Comparison of ENCODE assay signal across 34 cellular contexts in genomic region chrX:74277846-74278245, GRCh38. TPM values are rescaled to one million over a fixed set of nuclear protein-coding genes. Genes with fewer than 3 reads are reported as not detected.
"Had no signal": no experiment of that assay in that cellular context is flagged by ENCODE, and none has a peak within 500 bp of the region (broad histone marks: within the 10 kb centered on the region; RNA-seq: fewer than 3 reads in every experiment).

No MANE protein-coding gene starts in this region.

- ATAC-seq: natural killer cell; right lobe of liver; stimulated activated naive B cell treated with anti-CD40 and anti-IgM and Interleukin-4, amounts not matched to agents 10 μg/mL and 1 μg/mL and 100 μg/mL, for 72 hours; stimulated activated naive CD8-positive, alpha-beta T cell treated with anti-CD3 and anti-CD28 coated beads, Interleukin-15, Interleukin-2, amounts not matched to agents 100 U/mL and 50 U/mL, for 24 hours had no signal

- H3K4me3 Mint-ChIP-seq: mesothelial cell of epicardium; naive B cell; natural killer cell; nephron progenitor cell; neural progenitor cell; stimulated activated naive B cell treated with anti-CD40 and anti-IgM and Interleukin-4, amounts not matched to agents 10 μg/mL and 1 μg/mL and 100 μg/mL, for 72 hours had no signal

- H3K4me1 ChIP-seq: neural progenitor cell, right atrium auricular region, right lobe of liver, testis, transverse colon, upper lobe of left lung had no signal

- H3K9ac ChIP-seq: neural progenitor cell, parathyroid adenoma had no signal

- H3K9me3 ChIP-seq: left ventricle myocardium inferior, neutrophil, right atrium auricular region, right lobe of liver, stomach, testis, thyroid gland, transverse colon, upper lobe of left lung, vagina had no signal

- H2AFZ ChIP-seq: neural progenitor cell, parathyroid adenoma had no signal

- H3K27ac ChIP-seq: left ventricle myocardium inferior, neural progenitor cell, neutrophil, parathyroid adenoma, right atrium auricular region, right lobe of liver, stomach, testis, thyroid gland, transverse colon, upper lobe of left lung, vagina had no signal

- H3K27me3 Mint-ChIP-seq: naive B cell had no signal

- H3K4me2 ChIP-seq: neural progenitor cell, smooth muscle cell had no signal

- H3K27me3 ChIP-seq: neural progenitor cell, neutrophil, right atrium auricular region, right lobe of liver, stomach, testis, thyroid gland, transverse colon, upper lobe of left lung, vagina had no signal

- H3K4me1 Mint-ChIP-seq: mesothelial cell of epicardium, natural killer cell, nephron progenitor cell, neural progenitor cell had no signal

- DNase-seq: islet precursor cell; left ventricle myocardium inferior; mesendoderm; naive B cell; natural killer cell; nephron progenitor cell; occipital lobe; right lobe of liver; stimulated activated CD4-positive, alpha-beta T cell treated with anti-CD3 and anti-CD28 coated beads, Interleukin-2, amount 100 ng/mL, for 24 hours; stimulated activated CD4-positive, alpha-beta T cell treated with anti-CD3 and anti-CD28 coated beads, Interleukin-4, amount 100 ng/mL, for 1 hour; stimulated activated naive B cell treated with anti-CD40 and anti-IgM and Interleukin-4, amounts not matched to agents 10 μg/mL and 1 μg/mL and 100 μg/mL, for 72 hours; stimulated activated naive CD8-positive, alpha-beta T cell treated with anti-CD3 and anti-CD28 coated beads, Interleukin-15, Interleukin-2, amounts not matched to agents 100 U/mL and 50 U/mL, for 24 hours; stomach; testis; thyroid gland; transverse colon; upper lobe of left lung had no signal

- H3K36me3 ChIP-seq: transverse colon had no signal

- H3K27ac Mint-ChIP-seq: mesothelial cell of epicardium; naive B cell; natural killer cell; nephron progenitor cell; neural progenitor cell; stimulated activated naive B cell treated with anti-CD40 and anti-IgM and Interleukin-4, amounts not matched to agents 10 μg/mL and 1 μg/mL and 100 μg/mL, for 72 hours had no signal

- H3K9me3 Mint-ChIP-seq: mesothelial cell of epicardium; natural killer cell; nephron progenitor cell; neural progenitor cell; stimulated activated naive B cell treated with anti-CD40 and anti-IgM and Interleukin-4, amounts not matched to agents 10 μg/mL and 1 μg/mL and 100 μg/mL, for 72 hours had no signal

- H3K4me3 ChIP-seq: left ventricle myocardium inferior, lung, neural progenitor cell, right atrium auricular region, right lobe of liver, smooth muscle cell, stomach, testis, thyroid gland, transverse colon, upper lobe of left lung, vagina had no signal

RNA-seq across cellular contexts. Expression of gene ZCCHC13, which starts 26.1 kb away (rescaled TPM):
- total RNA-seq: kidney epithelial cell, left ventricle myocardium inferior, lower leg skin, lung, mesothelial cell of epicardium, mononuclear cell, natural killer cell, occipital lobe, osteocyte, posterior vena cava, pulmonary artery endothelial cell, renal cortical epithelial cell, right atrium auricular region, right lobe of liver, skeletal muscle tissue, smooth muscle cell, stomach, thyroid gland, transverse colon, upper lobe of left lung, urinary bladder, vagina had no signal
- polyA plus RNA-seq: lung, smooth muscle cell, stomach, urinary bladder had no signal
